Comparison of ENCODE assay signal across 8 cellular contexts in the genomic region with DNA sequence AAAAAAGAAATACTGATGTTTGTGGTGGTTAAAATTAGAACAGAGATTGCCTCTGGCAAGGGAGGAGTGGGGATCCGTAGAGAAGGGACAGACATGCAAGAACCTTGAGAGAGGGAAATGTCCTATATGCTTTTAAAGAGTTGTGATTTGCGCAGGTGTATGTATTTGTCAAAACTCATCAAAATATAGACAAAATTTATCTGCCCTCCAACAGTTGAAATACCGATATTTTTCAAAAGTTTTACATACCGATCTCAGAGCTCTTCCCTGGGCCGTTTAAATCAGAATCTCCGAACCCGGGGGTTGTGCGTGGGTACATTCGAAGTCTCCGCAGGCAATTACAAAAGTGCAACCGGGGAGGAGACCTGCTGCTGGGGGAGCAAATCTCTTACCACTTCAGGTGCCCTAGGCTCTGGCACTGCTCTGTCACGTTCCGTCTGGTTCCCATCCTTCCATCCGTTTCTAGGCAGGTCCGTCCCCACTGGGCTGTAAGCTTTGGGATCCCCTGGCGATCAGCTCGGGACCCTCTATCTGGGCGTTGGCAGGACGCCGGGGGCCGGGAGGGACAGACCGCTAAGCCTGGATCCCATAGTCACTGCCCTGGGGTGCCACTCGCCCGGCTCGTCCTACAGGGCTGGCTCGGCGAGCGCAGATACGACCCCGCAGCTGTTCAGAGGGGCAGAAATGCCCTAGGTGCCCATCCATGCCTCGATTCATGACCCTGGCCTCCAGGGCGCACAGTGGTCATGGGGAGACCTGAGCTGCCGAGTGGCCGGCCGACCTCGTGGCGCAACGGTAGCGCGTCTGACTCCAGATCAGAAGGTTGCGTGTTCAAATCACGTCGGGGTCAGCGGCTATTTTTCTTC. TPM values are rescaled to one million over a fixed set of nuclear protein-coding genes. Genes with fewer than 3 reads are reported as not detected.
DNase-seq lines count a peak whose midpoint lies in the region; ATAC-seq and TF ChIP-seq lines count a peak whose summit lies in the region.

No MANE protein-coding gene starts in this region.

- H3K27me3 ChIP-seq in Panc1 (ENCODE audit: control insufficient read depth, insufficient read depth, low read length) = no peaks in the 10 kb centered on the region

- CTCF ChIA-PET in Panc1 (lab: Charles Lee) = no interaction called here

- in situ Hi-C loops in Panc1 (cut with HindIII; ENCODE audit: low pct_unique_long_range_greater_than_20kb, low sequenced_read_pairs) = no loop called here

- no peak overlapping the region for H3K27ac Mint-ChIP-seq in activated T-cell treated with anti-CD3 and anti-CD28 coated beads, Interleukin-2, amount 50 U/mL, for 72 hours
- no peak overlapping the region for H3K27ac Mint-ChIP-seq in naive thymus-derived CD8-positive, alpha-beta T cell
- H3K27ac Mint-ChIP-seq in stimulated activated memory B cell treated with anti-CD40 and anti-IgM and Interleukin-4, amounts not matched to agents 10 μg/mL and 1 μg/mL and 100 μg/mL, for 72 hours = no peak overlapping the region

- POLR2A ChIA-PET in Panc1 (lab: Charles Lee) = no interaction called here
- POLR2A ChIA-PET in naive thymus-derived CD8-positive, alpha-beta T cell (lab: Charles Lee) = interaction anchor here (0.7 to 26.2 kb wide), 10 partner anchors 15 to 110 kb away, joined by 3 to 1171 read pairs (median 17); partner anchors contain the start of genes ALOXE3, CTC1, HES7 and PER1

- BruUV-seq in Panc1 (replicated peaks; lab: Mats Ljungman, UMichigan) = no TSS peak

- H3K27me3 Mint-ChIP-seq in activated T-cell treated with anti-CD3 and anti-CD28 coated beads, Interleukin-2, amount 50 U/mL, for 72 hours (ENCODE audit: low read depth) = no peaks in the 10 kb centered on the region
- H3K27me3 Mint-ChIP-seq in naive thymus-derived CD8-positive, alpha-beta T cell = no peaks in the 10 kb centered on the region
- H3K27me3 Mint-ChIP-seq in stimulated activated memory B cell treated with anti-CD40 and anti-IgM and Interleukin-4, amounts not matched to agents 10 μg/mL and 1 μg/mL and 100 μg/mL, for 72 hours = no peaks in the 10 kb centered on the region

- intact Hi-C loops in Panc1 (cut with micrococcal nuclease; ENCODE audit: unreplicated experiment) = no loop called here

- H3K27ac ChIP-seq in Panc1 (ENCODE audit: low read length) = peak overlapping the region; percentile 85

- peak overlapping the region; percentile 71 to 94 for H3K4me3 ChIP-seq in Panc1 (ENCODE audit: low read depth in 2 of 2, low read length in 2 of 2)

- no peaks in the 10 kb centered on the region for H3K9me3 ChIP-seq in Panc1 (ENCODE audit: control insufficient read depth, insufficient read depth, low read depth, low read length)

- no peaks in the 10 kb centered on the region for H3K36me3 ChIP-seq in Panc1 (ENCODE audit: control insufficient read depth, insufficient read depth, low read length)

- ATAC-seq in HG03439 (IDR thresholded peaks at IDR 0.05; ENCODE audit: unreplicated experiment) = peak; percentile 24
- ATAC-seq in Panc1 = peak; percentile 27
- ATAC-seq in activated T-cell treated with anti-CD3 and anti-CD28 coated beads, Interleukin-2, amount 50 U/mL, for 72 hours (replicated peaks in 1 of 2) = peak; percentile 9 to 14
- peak; percentile 5 to 9 for ATAC-seq in naive thymus-derived CD8-positive, alpha-beta T cell
- peak; percentile 56 for ATAC-seq in stimulated activated memory B cell treated with anti-CD40 and anti-IgM and Interleukin-4, amounts not matched to agents 10 μg/mL and 1 μg/mL and 100 μg/mL, for 72 hours
- no peak for ATAC-seq in HG03039 (IDR thresholded peaks at IDR 0.05; ENCODE audit: unreplicated experiment)

- H3K4me3 Mint-ChIP-seq in activated T-cell treated with anti-CD3 and anti-CD28 coated beads, Interleukin-2, amount 50 U/mL, for 72 hours = no peak overlapping the region
- H3K4me3 Mint-ChIP-seq in naive thymus-derived CD8-positive, alpha-beta T cell = no peak overlapping the region
- no peak overlapping the region for H3K4me3 Mint-ChIP-seq in stimulated activated memory B cell treated with anti-CD40 and anti-IgM and Interleukin-4, amounts not matched to agents 10 μg/mL and 1 μg/mL and 100 μg/mL, for 72 hours

- no peak for TF ChIP-seq CTCF in Panc1 (IDR thresholded peaks at IDR 0.05)

- peaks cover 10% of the 10 kb centered on the region for H3K4me1 ChIP-seq in Panc1 (ENCODE audit: control insufficient read depth, insufficient read depth, low read length)

- H3K36me3 Mint-ChIP-seq in activated T-cell treated with anti-CD3 and anti-CD28 coated beads, Interleukin-2, amount 50 U/mL, for 72 hours (ENCODE audit: insufficient read depth in 2 of 2) = no peaks in the 10 kb centered on the region
- no peaks in the 10 kb centered on the region for H3K36me3 Mint-ChIP-seq in naive thymus-derived CD8-positive, alpha-beta T cell
- H3K36me3 Mint-ChIP-seq in stimulated activated memory B cell treated with anti-CD40 and anti-IgM and Interleukin-4, amounts not matched to agents 10 μg/mL and 1 μg/mL and 100 μg/mL, for 72 hours = no peaks in the 10 kb centered on the region

- DNase-seq in DMS53 (lab: John Stamatoyannopoulos, UW) = peak; percentile 90
- DNase-seq in Panc1 (ENCODE audit: low read depth, low spot score) = no peak
- DNase-seq in activated T-cell treated with anti-CD3 and anti-CD28 coated beads, Interleukin-2, amount 50 U/mL, for 72 hours = peak; percentile 84 to 96
- DNase-seq in fibroblast of peridontal ligament (ENCODE audit: extremely low read depth) = peak; percentile 37
- peak; percentile 72 to 97 (median 89) for DNase-seq in naive thymus-derived CD8-positive, alpha-beta T cell

- no peaks in the 10 kb centered on the region for H3K9me3 Mint-ChIP-seq in activated T-cell treated with anti-CD3 and anti-CD28 coated beads, Interleukin-2, amount 50 U/mL, for 72 hours
- H3K9me3 Mint-ChIP-seq in naive thymus-derived CD8-positive, alpha-beta T cell = no peaks in the 10 kb centered on the region
- H3K9me3 Mint-ChIP-seq in stimulated activated memory B cell treated with anti-CD40 and anti-IgM and Interleukin-4, amounts not matched to agents 10 μg/mL and 1 μg/mL and 100 μg/mL, for 72 hours = no peaks in the 10 kb centered on the region

- H3K4me1 Mint-ChIP-seq in activated T-cell treated with anti-CD3 and anti-CD28 coated beads, Interleukin-2, amount 50 U/mL, for 72 hours (ENCODE audit: low read depth) = peaks cover 23% of the 10 kb centered on the region
- peaks cover 10 to 30% (median 20%) of the 10 kb centered on the region in 4 donors for H3K4me1 Mint-ChIP-seq in naive thymus-derived CD8-positive, alpha-beta T cell
- peaks cover 16% of the 10 kb centered on the region for H3K4me1 Mint-ChIP-seq in stimulated activated memory B cell treated with anti-CD40 and anti-IgM and Interleukin-4, amounts not matched to agents 10 μg/mL and 1 μg/mL and 100 μg/mL, for 72 hours

RNA-seq across cellular contexts. Expression of gene BORCS6, which starts 4.2 kb away (rescaled TPM):
- total RNA-seq in Panc1 (2021; ENCODE audit: unreplicated experiment) = 9.3 TPM
- 11.5 TPM for polyA plus RNA-seq in Panc1 (2012; ENCODE audit: insufficient read length)
- 1 to 10 TPM; 9.6 TPM for total RNA-seq in activated T-cell treated with anti-CD3 and anti-CD28 coated beads, Interleukin-2, amount 50 U/mL, for 72 hours
- 10 to 100 TPM; 15.1 to 15.5 TPM for total RNA-seq in naive thymus-derived CD8-positive, alpha-beta T cell
- 10 to 100 TPM; 16.1 to 22.6 (median 16.9) TPM for polyA plus RNA-seq in naive thymus-derived CD8-positive, alpha-beta T cell

RNA-seq across cellular contexts. Expression of gene TMEM107, which starts 9.6 kb away (rescaled TPM):
- 10.6 TPM for total RNA-seq in Panc1 (2021; ENCODE audit: unreplicated experiment)
- polyA plus RNA-seq in Panc1 (2012; ENCODE audit: insufficient read length) = 8.1 TPM
- 10 to 100 TPM; 45.1 to 50.8 TPM for total RNA-seq in activated T-cell treated with anti-CD3 and anti-CD28 coated beads, Interleukin-2, amount 50 U/mL, for 72 hours
- total RNA-seq in naive thymus-derived CD8-positive, alpha-beta T cell = 10 to 100 TPM; 17.2 to 19.4 TPM
- 10 to 100 TPM; 36.4 to 55.3 (median 41.9) TPM for polyA plus RNA-seq in naive thymus-derived CD8-positive, alpha-beta T cell

RNA-seq across cellular contexts. Expression of gene VAMP2, which starts 23.1 kb away (rescaled TPM):
- 28.6 TPM for total RNA-seq in Panc1 (2021; ENCODE audit: unreplicated experiment)
- 30.2 TPM for polyA plus RNA-seq in Panc1 (2012; ENCODE audit: insufficient read length)
- total RNA-seq in activated T-cell treated with anti-CD3 and anti-CD28 coated beads, Interleukin-2, amount 50 U/mL, for 72 hours = 10 to 100 TPM; 71.3 to 73.6 TPM
- 100 to 1,000 TPM; 219 to 238 TPM for total RNA-seq in naive thymus-derived CD8-positive, alpha-beta T cell
- 10 to 100 TPM; 50.4 to 84.2 (median 64.4) TPM for polyA plus RNA-seq in naive thymus-derived CD8-positive, alpha-beta T cell

RNA-seq across cellular contexts. Expression of gene AURKB, which starts 24.6 kb away (rescaled TPM):
- 85.8 TPM for total RNA-seq in Panc1 (2021; ENCODE audit: unreplicated experiment)
- 31.8 TPM for polyA plus RNA-seq in Panc1 (2012; ENCODE audit: insufficient read length)
- total RNA-seq in activated T-cell treated with anti-CD3 and anti-CD28 coated beads, Interleukin-2, amount 50 U/mL, for 72 hours = 100 to 1,000 TPM; 146 to 167 TPM
- not detected for total RNA-seq in naive thymus-derived CD8-positive, alpha-beta T cell
- polyA plus RNA-seq in naive thymus-derived CD8-positive, alpha-beta T cell = not detected

RNA-seq across cellular contexts. Expression of gene PER1, which starts 33.6 kb away (rescaled TPM):
- total RNA-seq in Panc1 (2021; ENCODE audit: unreplicated experiment) = 17.1 TPM
- 11.8 TPM for polyA plus RNA-seq in Panc1 (2012; ENCODE audit: insufficient read length)
- total RNA-seq in activated T-cell treated with anti-CD3 and anti-CD28 coated beads, Interleukin-2, amount 50 U/mL, for 72 hours = 10 to 100 TPM; 58.2 to 78.5 TPM
- total RNA-seq in naive thymus-derived CD8-positive, alpha-beta T cell = 100 to 1,000 TPM; 148 to 153 TPM
- polyA plus RNA-seq in naive thymus-derived CD8-positive, alpha-beta T cell = 10 to 100 TPM in 2 of 3 donors, 1 to 10 TPM in 1; 6.1 to 11.4 (median 10.7) TPM
